1 cellular context compared by ENCODE assay signal in genomic region chr19:6514926-6515325, GRCh38.
TF ChIP-seq lines count a peak whose summit lies in the region.

No MANE protein-coding gene starts in this region.

TF ChIP-seq in WTC11, 78 proteins besides CTCF, POLR2A, EP300 and RAD21 (continued from another document):
- no peak for TF ChIP-seq STAT6 (CRISPR knock-in tag; conservative IDR thresholded peaks at IDR 0.05; ENCODE audit: low read depth)
- no peak for TF ChIP-seq ZMAT4 (CRISPR knock-in tag; IDR thresholded peaks at IDR 0.05)
- TF ChIP-seq IRF2 (CRISPR knock-in tag; IDR thresholded peaks at IDR 0.05; ENCODE audit: borderline replicate concordance, low read depth): no peak
- no peak for TF ChIP-seq GRHL2 (CRISPR knock-in tag; IDR thresholded peaks at IDR 0.05; ENCODE audit: insufficient replicate concordance, severe bottlenecking)
- TF ChIP-seq CREB1 (CRISPR knock-in tag; IDR thresholded peaks at IDR 0.05): no peak
- TF ChIP-seq SMAD4 (CRISPR knock-in tag; IDR thresholded peaks at IDR 0.05): no peak
- no peak for TF ChIP-seq MXD4 (CRISPR knock-in tag; IDR thresholded peaks at IDR 0.05; ENCODE audit: borderline replicate concordance)
- TF ChIP-seq NR3C1 (CRISPR knock-in tag; conservative IDR thresholded peaks at IDR 0.05; ENCODE audit: low read depth): no peak
- TF ChIP-seq ESRRA (CRISPR knock-in tag; IDR thresholded peaks at IDR 0.05; ENCODE audit: borderline replicate concordance): no peak
- TF ChIP-seq ATF2 (CRISPR knock-in tag; IDR thresholded peaks at IDR 0.05; ENCODE audit: borderline replicate concordance, low read depth): no peak
- no peak for TF ChIP-seq ATF6 (CRISPR knock-in tag; IDR thresholded peaks at IDR 0.05)
- TF ChIP-seq GABPB1 (CRISPR knock-in tag; IDR thresholded peaks at IDR 0.05): no peak
- TF ChIP-seq ZNF232 (CRISPR knock-in tag; IDR thresholded peaks at IDR 0.05): no peak
- TF ChIP-seq MYBL2 (CRISPR knock-in tag; IDR thresholded peaks at IDR 0.05): no peak
- no peak for TF ChIP-seq PREB (CRISPR knock-in tag; IDR thresholded peaks at IDR 0.05; ENCODE audit: borderline replicate concordance)
- no peak for TF ChIP-seq E2F5 (CRISPR knock-in tag; IDR thresholded peaks at IDR 0.05)
